In the genomic region with DNA sequence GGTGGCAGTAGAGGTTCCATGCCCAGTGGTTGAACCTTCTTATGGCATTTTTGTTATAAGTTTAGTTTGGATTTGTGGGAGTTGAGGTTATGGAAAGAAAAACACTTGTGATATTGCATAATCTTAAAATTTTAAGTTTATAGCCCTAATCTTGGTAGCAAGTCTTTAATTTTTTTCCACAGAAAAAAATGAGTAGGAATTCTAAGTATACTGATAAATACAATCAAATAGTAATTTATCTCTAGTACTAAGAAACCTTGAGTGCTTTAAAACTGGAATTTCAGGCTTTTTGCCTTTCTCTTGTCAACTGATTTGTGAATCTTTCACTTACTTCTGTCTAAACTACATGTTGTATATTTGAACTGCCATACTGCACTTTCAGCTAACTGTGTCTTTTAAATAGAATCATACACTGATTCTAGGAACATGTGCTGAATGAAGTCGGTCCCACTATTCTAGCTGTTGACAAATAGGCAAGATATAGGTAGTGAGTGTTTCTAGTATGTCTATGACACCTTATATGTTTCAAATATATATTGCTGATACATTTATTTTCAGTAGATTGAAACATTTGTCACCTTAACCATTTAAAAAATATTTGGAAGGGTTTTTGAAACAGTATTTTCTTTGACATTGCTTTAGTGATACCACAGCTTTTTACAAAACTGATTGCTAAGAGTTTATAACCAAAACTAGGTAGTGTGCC, we compare ENCODE assay signal across 2 cellular contexts.
A peak's percentile ranks its signal among the peaks of the same experiment; 100 is the strongest.
TF ChIP-seq lines count a peak whose summit lies in the region.

No MANE protein-coding gene starts in this region.

TF ChIP-seq in HepG2, 621 proteins besides CTCF, POLR2A, EP300 and RAD21:
- peak; percentile 12; the same call in 1 of the 2 replicates for TF ChIP-seq TARDBP (CRISPR knock-in tag; IDR thresholded peaks at IDR 0.05)
- no peak for TF ChIP-seq PCBP2 (optimal IDR thresholded peaks at IDR 0.05; ENCODE audit: low read depth, low read length, poor library complexity, severe bottlenecking)
- TF ChIP-seq, protein P1, sequence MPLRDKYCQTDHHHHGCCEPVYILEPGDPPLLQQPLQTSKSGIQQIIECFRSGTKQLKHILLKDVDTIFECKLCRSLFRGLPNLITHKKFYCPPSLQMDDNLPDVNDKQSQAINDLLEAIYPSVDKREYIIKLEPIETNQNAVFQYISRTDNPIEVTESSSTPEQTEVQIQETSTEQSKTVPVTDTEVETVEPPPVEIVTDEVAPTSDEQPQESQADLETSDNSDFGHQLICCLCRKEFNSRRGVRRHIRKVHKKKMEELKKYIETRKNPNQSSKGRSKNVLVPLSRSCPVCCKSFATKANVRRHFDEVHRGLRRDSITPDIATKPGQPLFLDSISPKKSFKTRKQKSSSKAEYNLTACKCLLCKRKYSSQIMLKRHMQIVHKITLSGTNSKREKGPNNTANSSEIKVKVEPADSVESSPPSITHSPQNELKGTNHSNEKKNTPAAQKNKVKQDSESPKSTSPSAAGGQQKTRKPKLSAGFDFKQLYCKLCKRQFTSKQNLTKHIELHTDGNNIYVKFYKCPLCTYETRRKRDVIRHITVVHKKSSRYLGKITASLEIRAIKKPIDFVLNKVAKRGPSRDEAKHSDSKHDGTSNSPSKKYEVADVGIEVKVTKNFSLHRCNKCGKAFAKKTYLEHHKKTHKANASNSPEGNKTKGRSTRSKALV (CRISPR knock-in tag; IDR thresholded peaks at IDR 0.05): no peak
- TF ChIP-seq LCORL (IDR thresholded peaks at IDR 0.05): no peak
- TF ChIP-seq LCORL (CRISPR knock-in tag; IDR thresholded peaks at IDR 0.05): 0 out of 2 replicates have a peak, but pooled peaks have one; percentile 4
- TF ChIP-seq CEBPG (CRISPR knock-in tag; IDR thresholded peaks at IDR 0.05): 0 out of 2 replicates have a peak, but pooled peaks have one; percentile 14
- no peak for TF ChIP-seq ZNF136 (CRISPR knock-in tag; IDR thresholded peaks at IDR 0.05; ENCODE audit: low read depth)
- peak; percentile 30 for TF ChIP-seq RBFOX2 (IDR thresholded peaks at IDR 0.05; ENCODE audit: low read depth, low read length)
- TF ChIP-seq ZNF335 (CRISPR knock-in tag; IDR thresholded peaks at IDR 0.05): 0 out of 2 replicates have a peak, but pooled peaks have one; percentile 16
- TF ChIP-seq ATF7 (IDR thresholded peaks at IDR 0.05): 0 out of 2 replicates have a peak, but pooled peaks have one; percentile 16
- no peak for TF ChIP-seq ATF7 (CRISPR knock-in tag; IDR thresholded peaks at IDR 0.05)
- TF ChIP-seq CEBPB (IDR thresholded peaks at IDR 0.05; ENCODE audit: borderline replicate concordance, low read depth, low read length): peak; percentile 20; the same call in 1 of the 2 replicates
TF ChIP-seq in HepG2: peak in this region for 7.

TF ChIP-seq in WTC11, 78 proteins besides CTCF, POLR2A, EP300 and RAD21:
- TF ChIP-seq, protein P2, sequence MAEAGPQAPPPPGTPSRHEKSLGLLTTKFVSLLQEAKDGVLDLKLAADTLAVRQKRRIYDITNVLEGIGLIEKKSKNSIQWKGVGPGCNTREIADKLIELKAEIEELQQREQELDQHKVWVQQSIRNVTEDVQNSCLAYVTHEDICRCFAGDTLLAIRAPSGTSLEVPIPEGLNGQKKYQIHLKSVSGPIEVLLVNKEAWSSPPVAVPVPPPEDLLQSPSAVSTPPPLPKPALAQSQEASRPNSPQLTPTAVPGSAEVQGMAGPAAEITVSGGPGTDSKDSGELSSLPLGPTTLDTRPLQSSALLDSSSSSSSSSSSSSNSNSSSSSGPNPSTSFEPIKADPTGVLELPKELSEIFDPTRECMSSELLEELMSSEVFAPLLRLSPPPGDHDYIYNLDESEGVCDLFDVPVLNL (CRISPR knock-in tag; IDR thresholded peaks at IDR 0.05; ENCODE audit: borderline replicate concordance, low read depth): no peak
- TF ChIP-seq ATF1 (CRISPR knock-in tag; IDR thresholded peaks at IDR 0.05): no peak
- TF ChIP-seq CREM (CRISPR knock-in tag; IDR thresholded peaks at IDR 0.05): no peak
- TF ChIP-seq TCF7 (CRISPR knock-in tag; IDR thresholded peaks at IDR 0.05; ENCODE audit: low read depth): no peak
- no peak for TF ChIP-seq SP1 (CRISPR knock-in tag; conservative IDR thresholded peaks at IDR 0.05)
- TF ChIP-seq IRF2 (CRISPR knock-in tag; IDR thresholded peaks at IDR 0.05; ENCODE audit: borderline replicate concordance, low read depth): no peak
TF ChIP-seq in WTC11: peak in this region for 0.
